In the genomic region with DNA sequence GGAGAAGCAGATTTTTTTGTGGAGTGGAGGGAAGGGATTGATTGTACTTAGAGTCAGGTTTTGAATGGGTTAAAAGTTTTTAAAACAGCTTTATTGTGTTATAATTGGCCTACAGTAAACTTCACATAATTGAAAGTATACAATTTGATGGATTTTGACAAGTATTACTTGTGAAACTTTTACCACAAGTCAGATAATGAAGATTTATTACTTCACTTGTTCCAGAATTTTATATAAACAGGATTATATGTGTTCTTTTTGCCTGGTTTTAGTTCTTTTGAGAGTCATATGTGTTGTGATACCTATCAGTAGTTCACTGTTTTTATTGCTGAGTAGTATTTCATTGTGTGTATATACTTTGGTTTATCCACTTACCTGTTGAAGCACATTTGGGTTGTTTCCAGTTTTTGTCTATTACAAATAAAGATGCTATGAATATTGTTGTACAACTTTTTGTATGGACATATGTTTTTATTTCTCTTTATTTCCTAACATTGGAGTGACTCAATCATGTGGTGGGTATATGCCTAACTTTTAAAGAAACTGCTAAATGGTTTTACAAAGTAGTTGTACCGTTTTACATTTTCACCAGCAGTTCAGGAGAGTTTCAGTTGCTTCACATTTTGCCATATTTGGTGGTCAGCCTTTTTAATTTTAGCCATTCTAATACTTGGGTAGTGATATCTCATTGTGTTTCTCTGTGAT, we compare ENCODE assay signal across 20 cellular contexts.
DNase-seq lines count a peak whose midpoint lies in the region; ATAC-seq and TF ChIP-seq lines count a peak whose summit lies in the region.
"Had no signal": no experiment of that assay in that cellular context is flagged by ENCODE, and none has a peak within 500 bp of the region (broad histone marks: within the 10 kb centered on the region; RNA-seq: fewer than 3 reads in every experiment).

No MANE protein-coding gene starts in this region.

- no peak overlapping the region for H2BK120ac ChIP-seq in IMR-90 (ENCODE audit: low read depth, low read length)

- H4K8ac ChIP-seq in IMR-90 (ENCODE audit: low read depth in 2 of 2, low read length in 2 of 2) = no peak overlapping the region

- ATAC-seq in CD8-positive, alpha-beta T cell = no peak
- ATAC-seq in IMR-90 (ENCODE audit: low read depth) = no peak
- ATAC-seq in central memory CD8-positive, alpha-beta T cell (replicated peaks; ENCODE audit: extremely low read depth, poor library complexity, severe bottlenecking) = no peak
- no peak for ATAC-seq in naive thymus-derived CD8-positive, alpha-beta T cell
- no peak for ATAC-seq in HG03342 (IDR thresholded peaks at IDR 0.05; ENCODE audit: unreplicated experiment)
- ATAC-seq: foreskin keratinocyte, SK-N-SH treated with all-trans-retinoic acid at 6 μM for 48 hours had no signal

- H3K27me3 ChIP-seq in CD8-positive, alpha-beta T cell (ENCODE audit: insufficient read depth, low read length) = no peaks in the 10 kb centered on the region
- no peaks in the 10 kb centered on the region for H3K27me3 ChIP-seq in IMR-90 (ENCODE audit: control insufficient read depth, insufficient read depth, low read length)
- H3K27me3 ChIP-seq: foreskin keratinocyte, upper lobe of left lung had no signal

- no peak overlapping the region for H3K18ac ChIP-seq in IMR-90 (ENCODE audit: low read depth, low read length)

- H4K91ac ChIP-seq in IMR-90 (ENCODE audit: insufficient read depth, low read depth, low read length) = no peak overlapping the region

- no peak overlapping the region for H3K56ac ChIP-seq in IMR-90 (ENCODE audit: extremely low read depth, insufficient read depth, low read length)

- H4K5ac ChIP-seq in IMR-90 (ENCODE audit: low read depth, low read length) = no peak overlapping the region

- in situ Hi-C loops in IMR-90 (cut with MboI; ENCODE audit: low sequenced_read_pairs) = no loop called here

- no peak for TF ChIP-seq CTCF in CD8-positive, alpha-beta T cell (IDR thresholded peaks at IDR 0.05)
- no peak for TF ChIP-seq CTCF in IMR-90 (conservative IDR thresholded peaks at IDR 0.05; ENCODE audit: low read depth, low read length)

- no peak for DNase-seq in CD8-positive, alpha-beta T cell
- DNase-seq in IMR-90 (no peak), dedifferentiated amniotic fluid mesenchymal stem cell (ENCODE audit: extremely low spot score) (no peak), amniotic stem cell (lab: John Stamatoyannopoulos, UW) (no peak)
- DNase-seq in central memory CD8-positive, alpha-beta T cell (ENCODE audit: low spot score in 2 of 2) = no peak
- DNase-seq in naive thymus-derived CD8-positive, alpha-beta T cell = no peak
- DNase-seq in activated CD4-positive, alpha-beta T cell treated with anti-CD3 and anti-CD28 coated beads, Interleukin-2, amount 50 U/mL, for 1 hour = no peak
- DNase-seq: activated CD4-positive, alpha-beta T cell treated with anti-CD3 and anti-CD28 coated beads, Interleukin-2, amount 50 U/mL, for 48 hours; activated naive CD4-positive, alpha-beta T cell treated with Interleukin-2 at 50 U/mL for 16 hours; foreskin keratinocyte; Kasumi-1; kidney; NCI-H1105; NCI-H2081; RPMI8226; stimulated activated CD4-positive, alpha-beta T cell treated with anti-CD3 and anti-CD28 coated beads, Interleukin-4, amount 100 ng/mL, for 24 hours; upper lobe of left lung had no signal

- H3K9ac ChIP-seq in IMR-90 (ENCODE audit: low read depth, low read length) = no peak overlapping the region

- peaks cover 8% of the 10 kb centered on the region for H3K9me1 ChIP-seq in IMR-90 (ENCODE audit: insufficient read depth, low read length)

- peak overlapping the region; percentile 69 for H3K27ac Mint-ChIP-seq in CD8-positive, alpha-beta T cell
- no peak overlapping the region for H3K27ac Mint-ChIP-seq in central memory CD8-positive, alpha-beta T cell (ENCODE audit: low read depth)
- H3K27ac Mint-ChIP-seq in naive thymus-derived CD8-positive, alpha-beta T cell = peak overlapping the region in 6 of 10 donors; percentile 16 to 86 (median 46)

- H3K23ac ChIP-seq in IMR-90 (ENCODE audit: low read depth, low read length) = 0 out of 2 replicates have a peak overlapping the region, but pooled peaks have one; percentile 24

- TF ChIP-seq POLR2A in IMR-90 (IDR thresholded peaks at IDR 0.05; ENCODE audit: low read depth, low read length) = no peak

- H3K79me1 ChIP-seq in IMR-90 (ENCODE audit: low read depth in 1 of 2, low read length in 2 of 2) = peaks cover 10 to 30% of the 10 kb centered on the region in 2 experiments

- H3K4me1 ChIP-seq in CD8-positive, alpha-beta T cell (ENCODE audit: insufficient read depth, low read length) = peaks cover 62% of the 10 kb centered on the region
- H3K4me1 ChIP-seq in IMR-90 (ENCODE audit: control insufficient read depth, insufficient read depth, low read length) = no peaks in the 10 kb centered on the region

- dilution Hi-C loops in IMR-90 (cut with HindIII; ENCODE audit: low sequenced_read_pairs, unreplicated experiment) = no loop called here

- POLR2A ChIA-PET in CD8-positive, alpha-beta T cell (lab: Charles Lee) = no interaction called here
- POLR2A ChIA-PET in IMR-90 (lab: Charles Lee; ENCODE audit: unreplicated experiment) = no interaction called here
- POLR2A ChIA-PET in naive thymus-derived CD8-positive, alpha-beta T cell (lab: Charles Lee) = no interaction called here

- no peak overlapping the region for H2AFZ ChIP-seq in IMR-90 (replicated peaks; ENCODE audit: low read length, poor library complexity)

- H2BK5ac ChIP-seq in IMR-90 (ENCODE audit: low read depth, low read length, poor library complexity, severe bottlenecking) = no peak overlapping the region

- peaks cover 38% of the 10 kb centered on the region for H4K20me1 ChIP-seq in IMR-90 (ENCODE audit: insufficient read depth, low read length)

- TF ChIP-seq RAD21 in IMR-90 (IDR thresholded peaks at IDR 0.05; ENCODE audit: low read length) = no peak

- no peak overlapping the region for H3K27ac ChIP-seq in CD8-positive, alpha-beta T cell (ENCODE audit: low read depth, low read length)
- H3K27ac ChIP-seq in IMR-90 (ENCODE audit: insufficient read depth, low read length) = no peak overlapping the region
- H3K27ac ChIP-seq: foreskin keratinocyte, upper lobe of left lung had no signal

- no peaks in the 10 kb centered on the region for H3K27me3 Mint-ChIP-seq in CD8-positive, alpha-beta T cell (ENCODE audit: low read depth)
- H3K27me3 Mint-ChIP-seq in central memory CD8-positive, alpha-beta T cell = no peaks in the 10 kb centered on the region
- H3K27me3 Mint-ChIP-seq in naive thymus-derived CD8-positive, alpha-beta T cell = no peaks in the 10 kb centered on the region

- peaks cover 6% of the 10 kb centered on the region for H3K36me3 Mint-ChIP-seq in CD8-positive, alpha-beta T cell
- H3K36me3 Mint-ChIP-seq in central memory CD8-positive, alpha-beta T cell (ENCODE audit: insufficient read depth) = peaks cover 1% of the 10 kb centered on the region
- peaks cover 0 to 4% (median 0%) of the 10 kb centered on the region in 3 donors for H3K36me3 Mint-ChIP-seq in naive thymus-derived CD8-positive, alpha-beta T cell

- no peaks in the 10 kb centered on the region for H3K36me3 ChIP-seq in CD8-positive, alpha-beta T cell (ENCODE audit: insufficient read depth, low read length)
- H3K36me3 ChIP-seq in IMR-90 (ENCODE audit: control insufficient read depth, insufficient read depth, low read length) = no peaks in the 10 kb centered on the region
- H3K36me3 ChIP-seq: upper lobe of left lung had no signal

- no peak overlapping the region for H3K4me2 ChIP-seq in IMR-90 (ENCODE audit: low read depth, low read length)
- H3K4me2 ChIP-seq: smooth muscle cell had no signal

- no CpG with 5 or more reads among the region's 1 CpG for WGBS in IMR-90 (ENCODE audit: extremely low coverage in 2 of 2, insufficient read length in 1 of 2), 2 experiments

- intact Hi-C loops in CD8-positive, alpha-beta T cell (cut with DNase I, micrococcal nuclease) = loop anchor here (2.0 to 5.0 kb wide), 3 partner anchors 19 to 180 kb away; no protein-coding TSS in a partner anchor
- intact Hi-C loops in IMR-90 (cut with micrococcal nuclease) = no loop called here

- no peak overlapping the region for H3K4ac ChIP-seq in IMR-90 (ENCODE audit: low read depth, low read length)

- CTCF ChIA-PET in CD8-positive, alpha-beta T cell (lab: Charles Lee) = interaction anchor here (1.4 kb wide), 1 partner anchor 9 kb away, joined by 3 read pairs; no protein-coding TSS in a partner anchor
- CTCF ChIA-PET in IMR-90 (lab: Yijun Ruan, JAX) = no interaction called here

- no peaks in the 10 kb centered on the region for H3K9me3 ChIP-seq in CD8-positive, alpha-beta T cell (ENCODE audit: low read length)
- H3K9me3 ChIP-seq in IMR-90 (ENCODE audit: control insufficient read depth, insufficient read depth, low read length) = no peaks in the 10 kb centered on the region
- H3K9me3 ChIP-seq: upper lobe of left lung had no signal

- H3K4me3 Mint-ChIP-seq in CD8-positive, alpha-beta T cell = no peak overlapping the region
- H3K4me3 Mint-ChIP-seq in central memory CD8-positive, alpha-beta T cell = peak overlapping the region; percentile 17
- H3K4me3 Mint-ChIP-seq in naive thymus-derived CD8-positive, alpha-beta T cell = peak overlapping the region in 5 of 10 donors; percentile 5 to 47 (median 8)

- H2AK9ac ChIP-seq in IMR-90 (replicated peaks; ENCODE audit: low read depth, low read length, poor library complexity) = no peak overlapping the region

- H3K4me3 ChIP-seq in CD8-positive, alpha-beta T cell (ENCODE audit: low read depth, low read length) = no peak overlapping the region
- H3K4me3 ChIP-seq in IMR-90 (ENCODE audit: insufficient read depth, low read depth, low read length) = no peak overlapping the region
- H3K4me3 ChIP-seq: smooth muscle cell, upper lobe of left lung had no signal

- H2AK5ac ChIP-seq in IMR-90 (ENCODE audit: low read depth, low read length) = no peak overlapping the region

- H2BK15ac ChIP-seq in IMR-90 (ENCODE audit: low read depth, low read length) = no peak overlapping the region

- H3K14ac ChIP-seq in IMR-90 (replicated peaks; ENCODE audit: low read depth, low read length) = no peak overlapping the region

- no peak overlapping the region for H2BK20ac ChIP-seq in IMR-90 (ENCODE audit: low read depth, low read length)

- no TSS peak for BruUV-seq in IMR-90 (replicated peaks; lab: Mats Ljungman, UMichigan)

- peaks cover 43% of the 10 kb centered on the region for H3K4me1 Mint-ChIP-seq in CD8-positive, alpha-beta T cell (ENCODE audit: low read depth)
- H3K4me1 Mint-ChIP-seq in central memory CD8-positive, alpha-beta T cell = peaks cover 36% of the 10 kb centered on the region
- peaks cover 34 to 41% (median 38%) of the 10 kb centered on the region in 4 donors for H3K4me1 Mint-ChIP-seq in naive thymus-derived CD8-positive, alpha-beta T cell

- H3K9me3 Mint-ChIP-seq in CD8-positive, alpha-beta T cell = no peaks in the 10 kb centered on the region
- no peaks in the 10 kb centered on the region for H3K9me3 Mint-ChIP-seq in central memory CD8-positive, alpha-beta T cell
- no peaks in the 10 kb centered on the region for H3K9me3 Mint-ChIP-seq in naive thymus-derived CD8-positive, alpha-beta T cell

TF ChIP-seq in IMR-90, 13 proteins besides CTCF, POLR2A, EP300 and RAD21 (continues in another document):
- TF ChIP-seq CHD1 (IDR thresholded peaks at IDR 0.05; ENCODE audit: low read depth, low read length) = no peak
